11 cellular contexts compared by ENCODE assay signal in the genomic region with DNA sequence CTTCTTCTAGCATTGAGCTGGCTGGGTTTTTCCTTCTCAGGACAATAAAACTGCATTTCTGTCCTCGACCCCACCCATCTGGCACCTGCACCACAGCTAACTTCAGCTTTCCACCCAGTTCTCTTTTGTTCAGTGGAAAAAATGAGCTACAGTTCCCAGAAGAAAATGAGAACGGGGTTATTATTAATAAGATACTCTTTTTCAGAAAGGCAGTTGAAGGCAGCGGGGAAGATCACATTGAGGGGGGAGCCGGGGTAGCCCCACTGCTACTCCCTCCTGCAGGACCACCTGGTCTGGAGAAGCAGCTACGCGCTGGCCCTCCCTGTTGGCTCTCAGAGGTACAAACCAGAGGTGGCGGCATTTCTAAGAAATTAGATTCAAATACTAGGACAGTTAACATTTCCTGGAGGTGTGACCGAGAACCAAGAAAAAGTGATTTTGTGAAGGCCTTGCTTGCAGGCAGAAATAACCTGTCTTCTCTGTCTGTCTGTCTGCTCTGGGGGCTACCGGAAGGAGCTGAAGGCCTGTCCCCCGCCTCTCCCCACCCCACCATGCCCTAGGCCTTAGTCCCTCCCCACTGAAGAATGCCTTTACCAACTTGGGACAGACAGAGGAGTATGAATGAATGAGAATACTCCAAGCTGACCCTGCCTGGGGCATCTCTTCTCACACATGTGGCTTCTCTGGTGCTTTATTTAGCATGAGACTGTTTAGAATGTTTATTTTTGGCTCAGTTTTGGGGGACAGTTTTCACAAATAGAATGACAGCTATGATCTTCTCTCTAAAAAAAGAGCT.
DNase-seq lines count a peak whose midpoint lies in the region; ATAC-seq and TF ChIP-seq lines count a peak whose summit lies in the region.
"Had no signal": no experiment of that assay in that cellular context is flagged by ENCODE, and none has a peak within 500 bp of the region (broad histone marks: within the 10 kb centered on the region; RNA-seq: fewer than 3 reads in every experiment).

No MANE protein-coding gene starts in this region.

- H3K4me3 Mint-ChIP-seq in activated T-cell treated with anti-CD3 and anti-CD28 coated beads, Interleukin-2, amount 50 U/mL, for 4 hours, result peak overlapping the region; percentile 48
- no peak overlapping the region for H3K4me3 Mint-ChIP-seq in GM23338

- H3K4me1 Mint-ChIP-seq in activated T-cell treated with anti-CD3 and anti-CD28 coated beads, Interleukin-2, amount 50 U/mL, for 4 hours (ENCODE audit: low read depth), result peaks cover 75% of the 10 kb centered on the region
- H3K4me1 Mint-ChIP-seq in GM23338, result no peaks in the 10 kb centered on the region; the same call in 2 of the 3 replicates

- H3K4me1 ChIP-seq in mucosa of descending colon (ENCODE audit: low read depth) (peaks cover 52% of the 10 kb centered on the region), vagina (peaks cover 70% of the 10 kb centered on the region), GM23338 (ENCODE audit: insufficient read depth) (no peaks in the 10 kb centered on the region)

- no peak overlapping the region for H3K4me2 ChIP-seq in GM23338

- ATAC-seq in activated T-cell treated with anti-CD3 and anti-CD28 coated beads, Interleukin-2, amount 50 U/mL, for 4 hours, result peak; percentile 24 to 25
- ATAC-seq in mucosa of descending colon (peak; percentile 84), GM23338 (no peak)

- TF ChIP-seq CTCF in mucosa of descending colon (IDR thresholded peaks at IDR 0.05), result no peak
- TF ChIP-seq CTCF in vagina (IDR thresholded peaks at IDR 0.05), result no peak
- 0 out of 4 replicates have a peak, but pooled peaks of 1 of the 2 experiments have one; percentile 5 for TF ChIP-seq CTCF in GM23338 (conservative IDR thresholded peaks at IDR 0.05; ENCODE audit: low read depth in 2 of 2)

- no peaks in the 10 kb centered on the region for H3K27me3 ChIP-seq in vagina
- no peaks in the 10 kb centered on the region for H3K27me3 ChIP-seq in GM23338 (ENCODE audit: insufficient read depth)

- no peak for TF ChIP-seq POLR2A in vagina (IDR thresholded peaks at IDR 0.05)

- H3K27ac ChIP-seq in vagina (peak overlapping the region; percentile 60), GM23338 (ENCODE audit: low read depth) (no peak overlapping the region)
- H3K27ac ChIP-seq: WERI-Rb-1 had no signal

- H3K36me3 Mint-ChIP-seq in activated T-cell treated with anti-CD3 and anti-CD28 coated beads, Interleukin-2, amount 50 U/mL, for 4 hours (ENCODE audit: insufficient read depth), result peaks cover 11% of the 10 kb centered on the region
- H3K36me3 Mint-ChIP-seq in GM23338 (ENCODE audit: low read depth), result no peaks in the 10 kb centered on the region

- no peak overlapping the region for H2AFZ ChIP-seq in GM23338

- H3K36me3 ChIP-seq in mucosa of descending colon (ENCODE audit: low read depth), result no peaks in the 10 kb centered on the region
- H3K36me3 ChIP-seq in vagina, result no peaks in the 10 kb centered on the region
- H3K36me3 ChIP-seq in GM23338 (ENCODE audit: insufficient read depth), result no peaks in the 10 kb centered on the region
- H3K36me3 ChIP-seq: WERI-Rb-1 had no signal

- no peak overlapping the region for H3K27ac Mint-ChIP-seq in GM23338

- H3K79me2 ChIP-seq in GM23338 (replicated peaks; ENCODE audit: insufficient read depth), result no peaks in the 10 kb centered on the region

- H3K4me3 ChIP-seq in mucosa of descending colon (no peak overlapping the region), vagina (no peak overlapping the region), GM23338 (no peak overlapping the region)

- no peaks in the 10 kb centered on the region for H3F3A ChIP-seq in GM23338 (replicated peaks; ENCODE audit: low read depth)

- no peaks in the 10 kb centered on the region for H3K9me3 ChIP-seq in mucosa of descending colon
- no peaks in the 10 kb centered on the region for H3K9me3 ChIP-seq in vagina

- H3K9me2 ChIP-seq in GM23338 (ENCODE audit: insufficient read depth), result no peaks in the 10 kb centered on the region

- intact Hi-C loops in mucosa of descending colon (cut with DNase I, micrococcal nuclease) (no loop called here), vagina (cut with DNase I) (no loop called here)

- no peaks in the 10 kb centered on the region for H3K27me3 Mint-ChIP-seq in activated T-cell treated with anti-CD3 and anti-CD28 coated beads, Interleukin-2, amount 50 U/mL, for 4 hours (ENCODE audit: low read depth)
- peaks cover 3% of the 10 kb centered on the region for H3K27me3 Mint-ChIP-seq in GM23338 (ENCODE audit: insufficient read depth, low read depth, poor library complexity)

- H4K20me1 ChIP-seq in GM23338 (replicated peaks; ENCODE audit: insufficient read depth), result no peaks in the 10 kb centered on the region; the same call in 1 of the 2 replicates

- no peaks in the 10 kb centered on the region for H3K9me3 Mint-ChIP-seq in activated T-cell treated with anti-CD3 and anti-CD28 coated beads, Interleukin-2, amount 50 U/mL, for 4 hours
- no peaks in the 10 kb centered on the region for H3K9me3 Mint-ChIP-seq in GM23338

- peak; percentile 56 for DNase-seq in stimulated activated CD4-positive, alpha-beta T cell treated with anti-CD3 and anti-CD28 coated beads, Interleukin-15, amount 100 ng/mL, for 24 hours
- DNase-seq in stimulated activated CD4-positive, alpha-beta T cell treated with anti-CD3 and anti-CD28 coated beads, Interleukin-4, amount 100 ng/mL, for 24 hours, result no peak
- no peak for DNase-seq in activated T-cell treated with anti-CD3 and anti-CD28 coated beads, Interleukin-2, amount 50 U/mL, for 4 hours
- DNase-seq in mucosa of descending colon (peak; percentile 56 to 85 (median 64)), vagina (ENCODE audit: extremely low spot score in 2 of 2) (no peak), GM23338 (ENCODE audit: low spot score) (no peak), NCI-H1694 treated with DMSO at 0.1 percent for 48 hours (lab: John Stamatoyannopoulos, UW) (no peak), GM19240 (ENCODE audit: insufficient read length, low spot score) (no peak)
- DNase-seq: cerebellar nuclear complex, NCI-H446 treated with DMSO at 0.1 percent for 48 hours, WERI-Rb-1 had no signal

TF ChIP-seq in GM23338, 12 proteins besides CTCF, POLR2A, EP300 and RAD21 (continues in another document):
- no peak for TF ChIP-seq ZNF331 (CRISPR knock-in tag; IDR thresholded peaks at IDR 0.05; ENCODE audit: low read depth)
- TF ChIP-seq NANOG (IDR thresholded peaks at IDR 0.05; ENCODE audit: borderline replicate concordance), result no peak
- no peak for TF ChIP-seq EZH2 (IDR thresholded peaks at IDR 0.05; ENCODE audit: low read depth, unreplicated experiment)
- no peak for TF ChIP-seq POLR2AphosphoS5 (IDR thresholded peaks at IDR 0.05; ENCODE audit: low read depth)
- TF ChIP-seq, protein P1, sequence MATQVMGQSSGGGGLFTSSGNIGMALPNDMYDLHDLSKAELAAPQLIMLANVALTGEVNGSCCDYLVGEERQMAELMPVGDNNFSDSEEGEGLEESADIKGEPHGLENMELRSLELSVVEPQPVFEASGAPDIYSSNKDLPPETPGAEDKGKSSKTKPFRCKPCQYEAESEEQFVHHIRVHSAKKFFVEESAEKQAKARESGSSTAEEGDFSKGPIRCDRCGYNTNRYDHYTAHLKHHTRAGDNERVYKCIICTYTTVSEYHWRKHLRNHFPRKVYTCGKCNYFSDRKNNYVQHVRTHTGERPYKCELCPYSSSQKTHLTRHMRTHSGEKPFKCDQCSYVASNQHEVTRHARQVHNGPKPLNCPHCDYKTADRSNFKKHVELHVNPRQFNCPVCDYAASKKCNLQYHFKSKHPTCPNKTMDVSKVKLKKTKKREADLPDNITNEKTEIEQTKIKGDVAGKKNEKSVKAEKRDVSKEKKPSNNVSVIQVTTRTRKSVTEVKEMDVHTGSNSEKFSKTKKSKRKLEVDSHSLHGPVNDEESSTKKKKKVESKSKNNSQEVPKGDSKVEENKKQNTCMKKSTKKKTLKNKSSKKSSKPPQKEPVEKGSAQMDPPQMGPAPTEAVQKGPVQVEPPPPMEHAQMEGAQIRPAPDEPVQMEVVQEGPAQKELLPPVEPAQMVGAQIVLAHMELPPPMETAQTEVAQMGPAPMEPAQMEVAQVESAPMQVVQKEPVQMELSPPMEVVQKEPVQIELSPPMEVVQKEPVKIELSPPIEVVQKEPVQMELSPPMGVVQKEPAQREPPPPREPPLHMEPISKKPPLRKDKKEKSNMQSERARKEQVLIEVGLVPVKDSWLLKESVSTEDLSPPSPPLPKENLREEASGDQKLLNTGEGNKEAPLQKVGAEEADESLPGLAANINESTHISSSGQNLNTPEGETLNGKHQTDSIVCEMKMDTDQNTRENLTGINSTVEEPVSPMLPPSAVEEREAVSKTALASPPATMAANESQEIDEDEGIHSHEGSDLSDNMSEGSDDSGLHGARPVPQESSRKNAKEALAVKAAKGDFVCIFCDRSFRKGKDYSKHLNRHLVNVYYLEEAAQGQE (IDR thresholded peaks at IDR 0.05; ENCODE audit: unreplicated experiment), result no peak
- TF ChIP-seq CREB1 (CRISPR knock-in tag; IDR thresholded peaks at IDR 0.05; ENCODE audit: low read depth), result no peak
- no peak for TF ChIP-seq EZH2phosphoT487 (IDR thresholded peaks at IDR 0.05; ENCODE audit: unreplicated experiment)
- no peak for TF ChIP-seq STAT1 (IDR thresholded peaks at IDR 0.05; ENCODE audit: unreplicated experiment)

Comparison
In these comparisons a context has a peak if more than half of its experiments do, and no peak if none do; other contexts are left out.
1. DNase-seq: peak in stimulated activated CD4-positive, alpha-beta T cell treated with anti-CD3 and anti-CD28 coated beads, Interleukin-15, amount 100 ng/mL, for 24 hours (single experiment) and mucosa of descending colon (3 of 3); none in stimulated activated CD4-positive, alpha-beta T cell treated with anti-CD3 and anti-CD28 coated beads, Interleukin-4, amount 100 ng/mL, for 24 hours (single experiment), activated T-cell treated with anti-CD3 and anti-CD28 coated beads, Interleukin-2, amount 50 U/mL, for 4 hours (single experiment), vagina (0 of 2), GM23338 (single experiment), NCI-H1694 treated with DMSO at 0.1 percent for 48 hours (single experiment) and GM19240 (single experiment).